13 cellular contexts compared by ENCODE assay signal in genomic region chr18:50637961-50638622, GRCh38.
DNase-seq lines count a peak whose midpoint lies in the region; ATAC-seq lines count a peak whose summit lies in the region.
"Had no signal": no experiment of that assay in that cellular context is flagged by ENCODE, and none has a peak within 500 bp of the region (broad histone marks: within the 10 kb centered on the region; RNA-seq: fewer than 3 reads in every experiment).

No MANE protein-coding gene starts in this region.

- peak; percentile 31 to 47 for DNase-seq in cerebellar nuclear complex (lab: John Stamatoyannopoulos, UW)
- DNase-seq in left ventricle myocardium superior, result no peak
- no peak for DNase-seq in stimulated activated CD4-positive, alpha-beta T cell treated with anti-CD3 and anti-CD28 coated beads, Interleukin-4, amount 100 ng/mL, for 4 hours
- no peak for DNase-seq in iPS-NIHi7 (ENCODE audit: extremely low spot score)
- DNase-seq: CD8-positive, alpha-beta T cell; GOT3; KG1; NCI-H187; NCI-H446; PC-9 had no signal

- no peak overlapping the region for H3K27ac Mint-ChIP-seq in activated T-helper 17 cell treated with anti-CD3 and anti-CD28 coated beads, Interleukin-2, amount 50 U/mL, for 72 hours
- H3K27ac Mint-ChIP-seq: CD8-positive, alpha-beta T cell had no signal

- no peaks in the 10 kb centered on the region for H3K9me3 ChIP-seq in stomach smooth muscle (ENCODE audit: control insufficient read depth in 2 of 2, low read length in 2 of 2)

- no peak overlapping the region for H3K4me3 Mint-ChIP-seq in activated T-helper 17 cell treated with anti-CD3 and anti-CD28 coated beads, Interleukin-2, amount 50 U/mL, for 72 hours
- H3K4me3 Mint-ChIP-seq: CD8-positive, alpha-beta T cell had no signal

- H3K27ac ChIP-seq in angular gyrus (ENCODE audit: low read depth, low read length), result peak overlapping the region; percentile 72
- H3K27ac ChIP-seq in stomach smooth muscle (ENCODE audit: low read length), result peak overlapping the region; percentile 66
- H3K27ac ChIP-seq: PC-9 had no signal

- no peak overlapping the region for H3K9ac ChIP-seq in stomach smooth muscle (ENCODE audit: low read length in 2 of 2)

- H3K36me3 ChIP-seq in stomach smooth muscle (ENCODE audit: control insufficient read depth in 2 of 2, insufficient read depth in 2 of 2, low read length in 2 of 2), result no peaks in the 10 kb centered on the region

- intact Hi-C loops in left ventricle myocardium superior (cut with micrococcal nuclease), result no loop called here

- H3K4me1 Mint-ChIP-seq in activated T-helper 17 cell treated with anti-CD3 and anti-CD28 coated beads, Interleukin-2, amount 50 U/mL, for 72 hours, result no peaks in the 10 kb centered on the region

- peak; percentile 49 for ATAC-seq in left ventricle myocardium superior
- no peak for ATAC-seq in activated T-helper 17 cell treated with anti-CD3 and anti-CD28 coated beads, Interleukin-2, amount 50 U/mL, for 72 hours (replicated peaks)
- ATAC-seq: CD8-positive, alpha-beta T cell had no signal

- no peaks in the 10 kb centered on the region for H3K36me3 Mint-ChIP-seq in activated T-helper 17 cell treated with anti-CD3 and anti-CD28 coated beads, Interleukin-2, amount 50 U/mL, for 72 hours (ENCODE audit: low read depth)
- H3K36me3 Mint-ChIP-seq: CD8-positive, alpha-beta T cell had no signal

- H3K4me3 ChIP-seq in stomach smooth muscle (ENCODE audit: low read length in 2 of 2), result peak overlapping the region; percentile 3 to 47
- H3K4me3 ChIP-seq: PC-9 had no signal

- peaks cover 43% of the 10 kb centered on the region for H3K4me1 ChIP-seq in stomach smooth muscle (ENCODE audit: control insufficient read depth, insufficient read depth, low read length)

- no peaks in the 10 kb centered on the region for H3K27me3 ChIP-seq in stomach smooth muscle (ENCODE audit: control insufficient read depth in 1 of 2, insufficient read depth in 2 of 2, low read length in 2 of 2)

- H3K9me3 Mint-ChIP-seq in activated T-helper 17 cell treated with anti-CD3 and anti-CD28 coated beads, Interleukin-2, amount 50 U/mL, for 72 hours, result no peaks in the 10 kb centered on the region
- H3K9me3 Mint-ChIP-seq: CD8-positive, alpha-beta T cell had no signal

- peaks cover 10% of the 10 kb centered on the region for H3K27me3 Mint-ChIP-seq in activated T-helper 17 cell treated with anti-CD3 and anti-CD28 coated beads, Interleukin-2, amount 50 U/mL, for 72 hours

Comparison
In these comparisons a context has a peak if more than half of its experiments do, and no peak if none do; other contexts are left out.
1. DNase-seq: peak in cerebellar nuclear complex (2 of 2); none in left ventricle myocardium superior (single experiment), stimulated activated CD4-positive, alpha-beta T cell treated with anti-CD3 and anti-CD28 coated beads, Interleukin-4, amount 100 ng/mL, for 4 hours (0 of 2) and iPS-NIHi7 (single experiment).